1 cellular context compared by ENCODE assay signal in the genomic region with DNA sequence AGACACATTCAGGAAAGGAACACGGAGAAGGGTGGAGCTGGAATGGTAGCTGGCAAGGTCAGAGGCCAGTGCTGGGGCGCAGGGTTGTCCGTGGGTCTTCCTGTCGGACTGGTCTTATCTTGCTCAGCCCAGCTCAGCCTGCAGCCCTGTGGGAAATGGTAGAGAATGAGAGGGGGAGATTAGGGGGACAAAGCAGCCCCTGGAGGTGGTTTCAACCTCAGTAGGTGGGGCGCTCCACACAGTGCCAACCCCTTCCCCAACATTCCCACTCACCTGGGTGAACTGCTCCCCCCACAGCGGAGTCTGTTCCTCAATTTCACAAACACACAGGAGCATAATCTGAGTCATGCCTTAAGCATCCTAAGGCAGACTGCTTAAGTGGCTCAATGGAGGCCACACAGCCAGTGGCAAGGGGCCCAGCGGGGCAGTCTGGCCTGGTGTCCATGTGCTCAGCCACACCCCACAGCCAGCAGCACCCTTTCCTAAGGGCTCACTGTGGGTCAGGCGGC.
TF ChIP-seq lines count a peak whose summit lies in the region.

No MANE protein-coding gene starts in this region.

TF ChIP-seq in K562, 482 proteins besides CTCF, POLR2A, EP300 and RAD21 (continues in another document):
- no peak for TF ChIP-seq ZNF184 (CRISPR knock-in tag; IDR thresholded peaks at IDR 0.05)
- TF ChIP-seq, protein P1, sequence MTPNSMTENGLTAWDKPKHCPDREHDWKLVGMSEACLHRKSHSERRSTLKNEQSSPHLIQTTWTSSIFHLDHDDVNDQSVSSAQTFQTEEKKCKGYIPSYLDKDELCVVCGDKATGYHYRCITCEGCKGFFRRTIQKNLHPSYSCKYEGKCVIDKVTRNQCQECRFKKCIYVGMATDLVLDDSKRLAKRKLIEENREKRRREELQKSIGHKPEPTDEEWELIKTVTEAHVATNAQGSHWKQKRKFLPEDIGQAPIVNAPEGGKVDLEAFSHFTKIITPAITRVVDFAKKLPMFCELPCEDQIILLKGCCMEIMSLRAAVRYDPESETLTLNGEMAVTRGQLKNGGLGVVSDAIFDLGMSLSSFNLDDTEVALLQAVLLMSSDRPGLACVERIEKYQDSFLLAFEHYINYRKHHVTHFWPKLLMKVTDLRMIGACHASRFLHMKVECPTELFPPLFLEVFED (CRISPR knock-in tag; conservative IDR thresholded peaks at IDR 0.05) = no peak
- TF ChIP-seq, protein P2, sequence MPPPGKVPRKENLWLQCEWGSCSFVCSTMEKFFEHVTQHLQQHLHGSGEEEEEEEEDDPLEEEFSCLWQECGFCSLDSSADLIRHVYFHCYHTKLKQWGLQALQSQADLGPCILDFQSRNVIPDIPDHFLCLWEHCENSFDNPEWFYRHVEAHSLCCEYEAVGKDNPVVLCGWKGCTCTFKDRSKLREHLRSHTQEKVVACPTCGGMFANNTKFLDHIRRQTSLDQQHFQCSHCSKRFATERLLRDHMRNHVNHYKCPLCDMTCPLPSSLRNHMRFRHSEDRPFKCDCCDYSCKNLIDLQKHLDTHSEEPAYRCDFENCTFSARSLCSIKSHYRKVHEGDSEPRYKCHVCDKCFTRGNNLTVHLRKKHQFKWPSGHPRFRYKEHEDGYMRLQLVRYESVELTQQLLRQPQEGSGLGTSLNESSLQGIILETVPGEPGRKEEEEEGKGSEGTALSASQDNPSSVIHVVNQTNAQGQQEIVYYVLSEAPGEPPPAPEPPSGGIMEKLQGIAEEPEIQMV (tag; conservative IDR thresholded peaks at IDR 0.05; ENCODE audit: low read depth) = no peak
- TF ChIP-seq FOXK1 (CRISPR knock-in tag; IDR thresholded peaks at IDR 0.05; ENCODE audit: borderline replicate concordance) = no peak
- TF ChIP-seq NFE2L1 (tag; IDR thresholded peaks at IDR 0.05; ENCODE audit: borderline replicate concordance, low read depth) = no peak
- no peak for TF ChIP-seq GTF2A2 (tag; IDR thresholded peaks at IDR 0.05)
- no peak for TF ChIP-seq ASH1L (IDR thresholded peaks at IDR 0.05; ENCODE audit: borderline replicate concordance, low read depth, partially characterized antibody)
- TF ChIP-seq ZNF778 (CRISPR knock-in tag; IDR thresholded peaks at IDR 0.05) = no peak
- TF ChIP-seq SNRNP70 (optimal IDR thresholded peaks at IDR 0.05; ENCODE audit: low read depth, low read length) = no peak
- TF ChIP-seq, protein P3, sequence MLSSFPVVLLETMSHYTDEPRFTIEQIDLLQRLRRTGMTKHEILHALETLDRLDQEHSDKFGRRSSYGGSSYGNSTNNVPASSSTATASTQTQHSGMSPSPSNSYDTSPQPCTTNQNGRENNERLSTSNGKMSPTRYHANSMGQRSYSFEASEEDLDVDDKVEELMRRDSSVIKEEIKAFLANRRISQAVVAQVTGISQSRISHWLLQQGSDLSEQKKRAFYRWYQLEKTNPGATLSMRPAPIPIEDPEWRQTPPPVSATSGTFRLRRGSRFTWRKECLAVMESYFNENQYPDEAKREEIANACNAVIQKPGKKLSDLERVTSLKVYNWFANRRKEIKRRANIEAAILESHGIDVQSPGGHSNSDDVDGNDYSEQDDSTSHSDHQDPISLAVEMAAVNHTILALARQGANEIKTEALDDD (IDR thresholded peaks at IDR 0.05) = no peak
- no peak for TF ChIP-seq SMAD2 (IDR thresholded peaks at IDR 0.05; ENCODE audit: low read depth, low read length)
- no peak for TF ChIP-seq ZNF121 (CRISPR knock-in tag; conservative IDR thresholded peaks at IDR 0.05)
- TF ChIP-seq, protein P4, sequence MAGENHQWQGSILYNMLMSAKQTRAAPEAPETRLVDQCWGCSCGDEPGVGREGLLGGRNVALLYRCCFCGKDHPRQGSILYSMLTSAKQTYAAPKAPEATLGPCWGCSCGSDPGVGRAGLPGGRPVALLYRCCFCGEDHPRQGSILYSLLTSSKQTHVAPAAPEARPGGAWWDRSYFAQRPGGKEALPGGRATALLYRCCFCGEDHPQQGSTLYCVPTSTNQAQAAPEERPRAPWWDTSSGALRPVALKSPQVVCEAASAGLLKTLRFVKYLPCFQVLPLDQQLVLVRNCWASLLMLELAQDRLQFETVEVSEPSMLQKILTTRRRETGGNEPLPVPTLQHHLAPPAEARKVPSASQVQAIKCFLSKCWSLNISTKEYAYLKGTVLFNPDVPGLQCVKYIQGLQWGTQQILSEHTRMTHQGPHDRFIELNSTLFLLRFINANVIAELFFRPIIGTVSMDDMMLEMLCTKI (IDR thresholded peaks at IDR 0.05; ENCODE audit: partially characterized antibody) = no peak
- no peak for TF ChIP-seq ZNF311 (CRISPR knock-in tag; IDR thresholded peaks at IDR 0.05)
- TF ChIP-seq EWSR1 (IDR thresholded peaks at IDR 0.05; ENCODE audit: borderline replicate concordance, low read depth, partially characterized antibody) = no peak
- TF ChIP-seq ZNF174 (CRISPR knock-in tag; IDR thresholded peaks at IDR 0.05) = no peak
- TF ChIP-seq, protein P5, sequence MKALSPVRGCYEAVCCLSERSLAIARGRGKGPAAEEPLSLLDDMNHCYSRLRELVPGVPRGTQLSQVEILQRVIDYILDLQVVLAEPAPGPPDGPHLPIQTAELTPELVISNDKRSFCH (CRISPR knock-in tag; IDR thresholded peaks at IDR 0.05) = no peak
- TF ChIP-seq, protein P5 (tag; IDR thresholded peaks at IDR 0.05) = no peak
- TF ChIP-seq, protein P6, sequence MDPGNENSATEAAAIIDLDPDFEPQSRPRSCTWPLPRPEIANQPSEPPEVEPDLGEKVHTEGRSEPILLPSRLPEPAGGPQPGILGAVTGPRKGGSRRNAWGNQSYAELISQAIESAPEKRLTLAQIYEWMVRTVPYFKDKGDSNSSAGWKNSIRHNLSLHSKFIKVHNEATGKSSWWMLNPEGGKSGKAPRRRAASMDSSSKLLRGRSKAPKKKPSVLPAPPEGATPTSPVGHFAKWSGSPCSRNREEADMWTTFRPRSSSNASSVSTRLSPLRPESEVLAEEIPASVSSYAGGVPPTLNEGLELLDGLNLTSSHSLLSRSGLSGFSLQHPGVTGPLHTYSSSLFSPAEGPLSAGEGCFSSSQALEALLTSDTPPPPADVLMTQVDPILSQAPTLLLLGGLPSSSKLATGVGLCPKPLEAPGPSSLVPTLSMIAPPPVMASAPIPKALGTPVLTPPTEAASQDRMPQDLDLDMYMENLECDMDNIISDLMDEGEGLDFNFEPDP (CRISPR knock-in tag; IDR thresholded peaks at IDR 0.05) = no peak
- no peak for TF ChIP-seq POU5F1 (IDR thresholded peaks at IDR 0.05; ENCODE audit: borderline replicate concordance, low read depth, low read length, partially characterized antibody)
- TF ChIP-seq, protein P7, sequence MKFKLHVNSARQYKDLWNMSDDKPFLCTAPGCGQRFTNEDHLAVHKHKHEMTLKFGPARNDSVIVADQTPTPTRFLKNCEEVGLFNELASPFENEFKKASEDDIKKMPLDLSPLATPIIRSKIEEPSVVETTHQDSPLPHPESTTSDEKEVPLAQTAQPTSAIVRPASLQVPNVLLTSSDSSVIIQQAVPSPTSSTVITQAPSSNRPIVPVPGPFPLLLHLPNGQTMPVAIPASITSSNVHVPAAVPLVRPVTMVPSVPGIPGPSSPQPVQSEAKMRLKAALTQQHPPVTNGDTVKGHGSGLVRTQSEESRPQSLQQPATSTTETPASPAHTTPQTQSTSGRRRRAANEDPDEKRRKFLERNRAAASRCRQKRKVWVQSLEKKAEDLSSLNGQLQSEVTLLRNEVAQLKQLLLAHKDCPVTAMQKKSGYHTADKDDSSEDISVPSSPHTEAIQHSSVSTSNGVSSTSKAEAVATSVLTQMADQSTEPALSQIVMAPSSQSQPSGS (CRISPR knock-in tag; IDR thresholded peaks at IDR 0.05) = no peak
- TF ChIP-seq SMAD3 (CRISPR knock-in tag; conservative IDR thresholded peaks at IDR 0.05) = no peak
- no peak for TF ChIP-seq ZNF282 (CRISPR knock-in tag; IDR thresholded peaks at IDR 0.05)
- TF ChIP-seq POLR2G (IDR thresholded peaks at IDR 0.05; ENCODE audit: low read depth, low read length) = peak; percentile 70
- no peak for TF ChIP-seq NELFE (IDR thresholded peaks at IDR 0.05; ENCODE audit: insufficient read depth, insufficient read length)
- TF ChIP-seq CC2D1A (IDR thresholded peaks at IDR 0.05) = no peak; the same call in 1 of the 2 replicates
- no peak for TF ChIP-seq ZNF134 (CRISPR knock-in tag; conservative IDR thresholded peaks at IDR 0.05)
- no peak for TF ChIP-seq THRAP3 (IDR thresholded peaks at IDR 0.05; ENCODE audit: borderline replicate concordance)
- TF ChIP-seq, protein P8, sequence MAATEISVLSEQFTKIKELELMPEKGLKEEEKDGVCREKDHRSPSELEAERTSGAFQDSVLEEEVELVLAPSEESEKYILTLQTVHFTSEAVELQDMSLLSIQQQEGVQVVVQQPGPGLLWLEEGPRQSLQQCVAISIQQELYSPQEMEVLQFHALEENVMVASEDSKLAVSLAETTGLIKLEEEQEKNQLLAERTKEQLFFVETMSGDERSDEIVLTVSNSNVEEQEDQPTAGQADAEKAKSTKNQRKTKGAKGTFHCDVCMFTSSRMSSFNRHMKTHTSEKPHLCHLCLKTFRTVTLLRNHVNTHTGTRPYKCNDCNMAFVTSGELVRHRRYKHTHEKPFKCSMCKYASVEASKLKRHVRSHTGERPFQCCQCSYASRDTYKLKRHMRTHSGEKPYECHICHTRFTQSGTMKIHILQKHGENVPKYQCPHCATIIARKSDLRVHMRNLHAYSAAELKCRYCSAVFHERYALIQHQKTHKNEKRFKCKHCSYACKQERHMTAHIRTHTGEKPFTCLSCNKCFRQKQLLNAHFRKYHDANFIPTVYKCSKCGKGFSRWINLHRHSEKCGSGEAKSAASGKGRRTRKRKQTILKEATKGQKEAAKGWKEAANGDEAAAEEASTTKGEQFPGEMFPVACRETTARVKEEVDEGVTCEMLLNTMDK (IDR thresholded peaks at IDR 0.05; ENCODE audit: borderline replicate concordance, insufficient read depth, low read depth, low read length, poor library complexity, severe bottlenecking) = no peak
- peak; percentile 79 for TF ChIP-seq FOSL1 (tag; conservative IDR thresholded peaks at IDR 0.05)
- peak; percentile 65; the same call in 1 of the 2 replicates for TF ChIP-seq CTBP1 (IDR thresholded peaks at IDR 0.05; ENCODE audit: borderline replicate concordance)
- peak; percentile 79 for TF ChIP-seq MYNN (IDR thresholded peaks at IDR 0.05)
- TF ChIP-seq MYNN (CRISPR knock-in tag; IDR thresholded peaks at IDR 0.05) = no peak
- no peak for TF ChIP-seq FOXP1 (CRISPR knock-in tag; IDR thresholded peaks at IDR 0.05)
- no peak for TF ChIP-seq ELF1 (tag; IDR thresholded peaks at IDR 0.05)
- TF ChIP-seq PRDM10 (IDR thresholded peaks at IDR 0.05; ENCODE audit: partially characterized antibody) = no peak
- TF ChIP-seq, protein P9, sequence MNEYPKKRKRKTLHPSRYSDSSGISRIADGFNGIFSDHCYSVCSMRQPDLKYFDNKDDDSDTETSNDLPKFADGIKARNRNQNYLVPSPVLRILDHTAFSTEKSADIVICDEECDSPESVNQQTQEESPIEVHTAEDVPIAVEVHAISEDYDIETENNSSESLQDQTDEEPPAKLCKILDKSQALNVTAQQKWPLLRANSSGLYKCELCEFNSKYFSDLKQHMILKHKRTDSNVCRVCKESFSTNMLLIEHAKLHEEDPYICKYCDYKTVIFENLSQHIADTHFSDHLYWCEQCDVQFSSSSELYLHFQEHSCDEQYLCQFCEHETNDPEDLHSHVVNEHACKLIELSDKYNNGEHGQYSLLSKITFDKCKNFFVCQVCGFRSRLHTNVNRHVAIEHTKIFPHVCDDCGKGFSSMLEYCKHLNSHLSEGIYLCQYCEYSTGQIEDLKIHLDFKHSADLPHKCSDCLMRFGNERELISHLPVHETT (CRISPR knock-in tag; conservative IDR thresholded peaks at IDR 0.05 in 1 of 2, IDR thresholded peaks at IDR 0.05 in 1 of 2) = peak in 1 of 2 experiments; percentile 47; a peak in 1 of 4 replicates
- no peak for TF ChIP-seq HDAC3 (IDR thresholded peaks at IDR 0.05; ENCODE audit: borderline replicate concordance, partially characterized antibody)
- TF ChIP-seq, protein P10, sequence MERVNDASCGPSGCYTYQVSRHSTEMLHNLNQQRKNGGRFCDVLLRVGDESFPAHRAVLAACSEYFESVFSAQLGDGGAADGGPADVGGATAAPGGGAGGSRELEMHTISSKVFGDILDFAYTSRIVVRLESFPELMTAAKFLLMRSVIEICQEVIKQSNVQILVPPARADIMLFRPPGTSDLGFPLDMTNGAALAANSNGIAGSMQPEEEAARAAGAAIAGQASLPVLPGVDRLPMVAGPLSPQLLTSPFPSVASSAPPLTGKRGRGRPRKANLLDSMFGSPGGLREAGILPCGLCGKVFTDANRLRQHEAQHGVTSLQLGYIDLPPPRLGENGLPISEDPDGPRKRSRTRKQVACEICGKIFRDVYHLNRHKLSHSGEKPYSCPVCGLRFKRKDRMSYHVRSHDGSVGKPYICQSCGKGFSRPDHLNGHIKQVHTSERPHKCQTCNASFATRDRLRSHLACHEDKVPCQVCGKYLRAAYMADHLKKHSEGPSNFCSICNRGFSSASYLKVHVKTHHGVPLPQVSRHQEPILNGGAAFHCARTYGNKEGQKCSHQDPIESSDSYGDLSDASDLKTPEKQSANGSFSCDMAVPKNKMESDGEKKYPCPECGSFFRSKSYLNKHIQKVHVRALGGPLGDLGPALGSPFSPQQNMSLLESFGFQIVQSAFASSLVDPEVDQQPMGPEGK (CRISPR knock-in tag; IDR thresholded peaks at IDR 0.05; ENCODE audit: borderline replicate concordance) = no peak
- TF ChIP-seq ZC3H8 (IDR thresholded peaks at IDR 0.05) = no peak
- TF ChIP-seq MCM7 (IDR thresholded peaks at IDR 0.05) = no peak
- no peak for TF ChIP-seq FOXK2 (conservative IDR thresholded peaks at IDR 0.05 in 1 of 2, IDR thresholded peaks at IDR 0.05 in 1 of 2; ENCODE audit: low read depth in 2 of 2)
- no peak for TF ChIP-seq ZFP30 (CRISPR knock-in tag; IDR thresholded peaks at IDR 0.05; ENCODE audit: borderline replicate concordance)
